22 cellular contexts compared by ENCODE assay signal in the genomic region with DNA sequence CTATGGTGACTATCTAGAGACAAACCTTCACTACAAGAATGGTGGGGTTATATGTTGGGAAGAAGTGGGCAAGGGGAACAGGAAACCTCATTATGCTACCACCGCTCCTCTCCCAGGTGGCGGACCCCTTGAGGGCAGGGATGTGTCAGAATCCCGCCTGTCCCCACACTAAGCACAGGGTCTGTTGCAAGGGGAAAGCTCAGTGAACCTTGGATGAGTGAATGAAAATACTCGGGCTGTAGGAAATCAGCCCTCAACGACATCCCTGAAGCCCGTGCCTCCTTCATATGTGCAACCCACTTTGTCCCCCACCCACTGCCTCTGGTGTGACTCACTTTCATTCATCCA.
DNase-seq lines count a peak whose midpoint lies in the region; ATAC-seq, FAIRE-seq and TF ChIP-seq lines count a peak whose summit lies in the region.
"Had no signal": no experiment of that assay in that cellular context is flagged by ENCODE, and none has a peak within 500 bp of the region (broad histone marks: within the 10 kb centered on the region; RNA-seq: fewer than 3 reads in every experiment).

No MANE protein-coding gene starts in this region.

- H4K20me1 ChIP-seq in astrocyte (ENCODE audit: insufficient read depth, low read length): no peaks in the 10 kb centered on the region
- H4K20me1 ChIP-seq: BLaER1 treated with 17β-estradiol and CSF1 and Interleukin-3, amounts not matched to agents 10 nM and 100 nM had no signal

- no peaks in the 10 kb centered on the region for H3K4me1 Mint-ChIP-seq in astrocyte (ENCODE audit: low read depth, unreplicated experiment)
- H3K4me1 Mint-ChIP-seq in naive thymus-derived CD8-positive, alpha-beta T cell: peaks cover 0 to 2% (median 0%) of the 10 kb centered on the region in 4 donors
- H3K4me1 Mint-ChIP-seq: stimulated activated effector memory CD8-positive, alpha-beta T cell treated with anti-CD3 and anti-CD28 coated beads, Interleukin-12 subunit alpha, Interleukin-12 subunit beta, amount 100 ng/mL, for 72 hours had no signal

- H3K9me3 ChIP-seq in astrocyte (ENCODE audit: insufficient read depth, low read depth, low read length): no peaks in the 10 kb centered on the region
- no peaks in the 10 kb centered on the region for H3K9me3 ChIP-seq in muscle layer of duodenum (ENCODE audit: control insufficient read depth in 1 of 2, low read length in 2 of 2)
- no peaks in the 10 kb centered on the region for H3K9me3 ChIP-seq in subcutaneous abdominal adipose tissue (ENCODE audit: control insufficient read depth in 5 of 5, low read length in 5 of 5)

- H3K9ac ChIP-seq in astrocyte (ENCODE audit: low read length): no peak overlapping the region
- H3K9ac ChIP-seq in subcutaneous abdominal adipose tissue (ENCODE audit: low read length in 5 of 5): no peak overlapping the region
- H3K9ac ChIP-seq: BLaER1 treated with 17β-estradiol and CSF1 and Interleukin-3, amounts not matched to agents 10 nM and 100 nM had no signal

- POLR2A ChIA-PET in naive thymus-derived CD8-positive, alpha-beta T cell (lab: Charles Lee): no interaction called here

- no peak overlapping the region for H2AFZ ChIP-seq in astrocyte (ENCODE audit: low read depth, low read length)

- ATAC-seq in naive thymus-derived CD8-positive, alpha-beta T cell: no peak
- ATAC-seq: activated CD8-positive, alpha-beta T cell treated with anti-CD3 and anti-CD28 coated beads, Interleukin-2, amount 10 ng/mL, durations not matched to agents 7 days and 5 days; activated T-cell treated with anti-CD3 and anti-CD28 coated beads, Interleukin-2, amount 50 U/mL, for 4 hours; left colon; stimulated activated effector memory CD8-positive, alpha-beta T cell treated with anti-CD3 and anti-CD28 coated beads, Interleukin-12 subunit alpha, Interleukin-12 subunit beta, amount 100 ng/mL, for 72 hours had no signal

- H3K4me3 Mint-ChIP-seq in astrocyte (ENCODE audit: unreplicated experiment): no peak overlapping the region
- no peak overlapping the region for H3K4me3 Mint-ChIP-seq in naive thymus-derived CD8-positive, alpha-beta T cell
- H3K4me3 Mint-ChIP-seq: activated CD8-positive, alpha-beta T cell treated with anti-CD3 and anti-CD28 coated beads, Interleukin-2, amount 10 ng/mL, durations not matched to agents 7 days and 5 days; activated naive CD4-positive, alpha-beta T cell treated with anti-CD3 and anti-CD28 coated beads for 36 hours; activated T-cell treated with anti-CD3 and anti-CD28 coated beads, Interleukin-2, amount 50 U/mL, for 4 hours; stimulated activated effector memory CD8-positive, alpha-beta T cell treated with anti-CD3 and anti-CD28 coated beads, Interleukin-12 subunit alpha, Interleukin-12 subunit beta, amount 100 ng/mL, for 72 hours had no signal

- H3K4me3 ChIP-seq in astrocyte (ENCODE audit: insufficient read depth, low read depth, low read length) (no peak overlapping the region), muscle layer of duodenum (ENCODE audit: low read depth in 1 of 2, low read length in 2 of 2) (no peak overlapping the region), subcutaneous abdominal adipose tissue (ENCODE audit: low read depth in 1 of 5, low read length in 5 of 5) (no peak overlapping the region)
- H3K4me3 ChIP-seq: BLaER1 treated with 17β-estradiol and CSF1 and Interleukin-3, amounts not matched to agents 10 nM and 100 nM had no signal

- no peak for TF ChIP-seq CTCF in astrocyte (IDR thresholded peaks at IDR 0.05; ENCODE audit: insufficient read depth, low read depth, low read length)

- no peak overlapping the region for H3K27ac ChIP-seq in astrocyte (ENCODE audit: low read depth, low read length)
- peak overlapping the region; percentile 30 for H3K27ac ChIP-seq in muscle layer of duodenum (ENCODE audit: low read length)
- H3K27ac ChIP-seq in subcutaneous abdominal adipose tissue (ENCODE audit: low read depth, low read length): peak overlapping the region; percentile 69

- FAIRE-seq in astrocyte (lab: Jason Lieb, UNC) (peak; percentile 23), frontal cortex (lab: Jason Lieb, UNC) (no peak)
- FAIRE-seq: D721Med, G401.6 had no signal

- DNase-seq in Daoy (ENCODE audit: low read depth) (peak; percentile 21), astrocyte (ENCODE audit: low read depth) (no peak), kidney glomerular epithelial cell (lab: John Stamatoyannopoulos, UW) (no peak), frontal cortex (ENCODE audit: low spot score in 2 of 2) (no peak)
- no peak for DNase-seq in naive thymus-derived CD8-positive, alpha-beta T cell
- DNase-seq in activated CD4-positive, alpha-beta T cell treated with anti-CD3 and anti-CD28 coated beads for 48 hours: no peak
- DNase-seq: activated CD8-positive, alpha-beta T cell treated with anti-CD3 and anti-CD28 coated beads, Interleukin-2, amount 10 ng/mL, durations not matched to agents 7 days and 5 days; activated naive CD4-positive, alpha-beta T cell treated with anti-CD3 and anti-CD28 coated beads for 36 hours; activated T-cell treated with anti-CD3 and anti-CD28 coated beads, Interleukin-2, amount 50 U/mL, for 4 hours; glutamatergic neuron; KBM-7; NCI-H146; NCI-H2171; NCI-H524 treated with DMSO at 0.1 percent for 48 hours; T1000 had no signal

- H3K27me3 ChIP-seq in astrocyte (ENCODE audit: insufficient read depth, low read length): peaks cover 5% of the 10 kb centered on the region
- H3K27me3 ChIP-seq in muscle layer of duodenum (ENCODE audit: low read depth, low read length): no peaks in the 10 kb centered on the region
- no peaks in the 10 kb centered on the region for H3K27me3 ChIP-seq in subcutaneous abdominal adipose tissue (ENCODE audit: control insufficient read depth in 5 of 5, insufficient read depth in 4 of 5, low read length in 5 of 5)
- H3K27me3 ChIP-seq: BLaER1 treated with 17β-estradiol and CSF1 and Interleukin-3, amounts not matched to agents 10 nM and 100 nM had no signal

- H3K36me3 ChIP-seq in astrocyte (ENCODE audit: insufficient read depth, low read length) (no peaks in the 10 kb centered on the region), muscle layer of duodenum (ENCODE audit: control insufficient read depth in 1 of 2, insufficient read depth in 2 of 2, low read length in 2 of 2) (no peaks in the 10 kb centered on the region), subcutaneous abdominal adipose tissue (ENCODE audit: control insufficient read depth in 5 of 5, insufficient read depth in 5 of 5, low read length in 5 of 5) (no peaks in the 10 kb centered on the region)
- H3K36me3 ChIP-seq: BLaER1 treated with 17β-estradiol and CSF1 and Interleukin-3, amounts not matched to agents 10 nM and 100 nM had no signal

- H3K9me3 Mint-ChIP-seq in astrocyte (ENCODE audit: unreplicated experiment): peaks cover 13% of the 10 kb centered on the region
- peaks cover 0 to 10% (median 0%) of the 10 kb centered on the region in 9 donors for H3K9me3 Mint-ChIP-seq in naive thymus-derived CD8-positive, alpha-beta T cell
- H3K9me3 Mint-ChIP-seq: activated naive CD4-positive, alpha-beta T cell treated with anti-CD3 and anti-CD28 coated beads for 36 hours; activated T-cell treated with anti-CD3 and anti-CD28 coated beads, Interleukin-2, amount 50 U/mL, for 4 hours; stimulated activated effector memory CD8-positive, alpha-beta T cell treated with anti-CD3 and anti-CD28 coated beads, Interleukin-12 subunit alpha, Interleukin-12 subunit beta, amount 100 ng/mL, for 72 hours had no signal

- peaks cover 34% of the 10 kb centered on the region for H3K27me3 Mint-ChIP-seq in astrocyte (ENCODE audit: low read depth, unreplicated experiment)
- peaks cover 19 to 44% (median 35%) of the 10 kb centered on the region in 5 donors for H3K27me3 Mint-ChIP-seq in naive thymus-derived CD8-positive, alpha-beta T cell

- H3K4me1 ChIP-seq in astrocyte (ENCODE audit: insufficient read depth, low read length): peaks cover 15% of the 10 kb centered on the region
- H3K4me1 ChIP-seq in muscle layer of duodenum (ENCODE audit: control insufficient read depth in 1 of 2, insufficient read depth in 2 of 2, low read length in 2 of 2): peaks cover 11 to 38% of the 10 kb centered on the region in 2 donors
- peaks cover 7 to 58% (median 47%) of the 10 kb centered on the region in 5 donors for H3K4me1 ChIP-seq in subcutaneous abdominal adipose tissue (ENCODE audit: control insufficient read depth in 5 of 5, insufficient read depth in 5 of 5, low read length in 5 of 5)

- H3K27ac Mint-ChIP-seq in astrocyte (ENCODE audit: unreplicated experiment): no peak overlapping the region
- H3K27ac Mint-ChIP-seq in naive thymus-derived CD8-positive, alpha-beta T cell: no peak overlapping the region
- H3K27ac Mint-ChIP-seq: activated CD8-positive, alpha-beta T cell treated with anti-CD3 and anti-CD28 coated beads, Interleukin-2, amount 10 ng/mL, durations not matched to agents 7 days and 5 days; activated naive CD4-positive, alpha-beta T cell treated with anti-CD3 and anti-CD28 coated beads for 36 hours; stimulated activated effector memory CD8-positive, alpha-beta T cell treated with anti-CD3 and anti-CD28 coated beads, Interleukin-12 subunit alpha, Interleukin-12 subunit beta, amount 100 ng/mL, for 72 hours had no signal

- peak overlapping the region; percentile 56 for H3K4me2 ChIP-seq in astrocyte (ENCODE audit: low read length)

- no peaks in the 10 kb centered on the region for H3K79me2 ChIP-seq in astrocyte (ENCODE audit: insufficient read depth, low read length)

- H3K36me3 Mint-ChIP-seq in astrocyte (ENCODE audit: low read depth, unreplicated experiment): peaks cover 3% of the 10 kb centered on the region
- peaks cover 0 to 6% (median 0%) of the 10 kb centered on the region in 3 donors for H3K36me3 Mint-ChIP-seq in naive thymus-derived CD8-positive, alpha-beta T cell
- H3K36me3 Mint-ChIP-seq: stimulated activated effector memory CD8-positive, alpha-beta T cell treated with anti-CD3 and anti-CD28 coated beads, Interleukin-12 subunit alpha, Interleukin-12 subunit beta, amount 100 ng/mL, for 72 hours had no signal
